19 cellular contexts compared by ENCODE assay signal in the genomic region with DNA sequence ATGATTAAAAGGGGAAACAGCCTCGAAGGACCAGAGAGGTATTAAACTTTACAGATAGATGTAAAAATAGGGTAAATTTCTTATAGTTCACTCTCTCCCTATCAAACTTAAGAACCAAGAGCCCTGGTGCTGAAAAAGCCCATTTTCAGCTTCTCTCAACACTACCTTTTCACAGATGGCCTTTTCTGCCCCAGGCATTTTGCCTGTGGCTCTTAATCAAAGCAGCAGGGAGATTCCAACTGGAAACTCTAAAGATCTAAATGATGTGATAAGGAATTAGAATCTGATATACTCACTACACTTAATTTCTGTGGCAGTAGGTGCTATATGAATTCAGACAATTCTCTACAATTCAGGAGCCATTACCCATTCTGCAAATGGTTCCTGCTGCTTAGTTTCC. TPM values are rescaled to one million over a fixed set of nuclear protein-coding genes. Genes with fewer than 3 reads are reported as not detected.
A peak's percentile ranks its signal among the peaks of the same experiment; 100 is the strongest.
DNase-seq lines count a peak whose midpoint lies in the region; ATAC-seq and TF ChIP-seq lines count a peak whose summit lies in the region.
"Had no signal": no experiment of that assay in that cellular context is flagged by ENCODE, and none has a peak within 500 bp of the region (broad histone marks: within the 10 kb centered on the region; RNA-seq: fewer than 3 reads in every experiment).

No MANE protein-coding gene starts in this region.

- DNase-seq in GM23338 (ENCODE audit: low spot score) (peak; percentile 17), NCI-H146 treated with DMSO at 0.1 percent for 48 hours (lab: John Stamatoyannopoulos, UW; ENCODE audit: unreplicated experiment) (peak; percentile 0), islet precursor cell (peak; percentile 58), WERI-Rb-1 (no peak), DMS53 (lab: John Stamatoyannopoulos, UW) (no peak)
- DNase-seq in stimulated activated naive CD8-positive, alpha-beta T cell treated with anti-CD3 and anti-CD28 coated beads, Interleukin-15, amount 100 ng/mL, for 72 hours = no peak
- DNase-seq: ACHN; GF-D8; NCI-H1092; NCI-H1436; NCI-H1930; NCI-H2107; NCI-H524 treated with DMSO at 0.1 percent for 48 hours; NCI-H82; NK-92 treated with Interleukin-12 subunit alpha and Interleukin-12 subunit beta, amount 100 ng/mL, for 24 hours; SK-N-SH; SW 1271 had no signal

- H3K79me2 ChIP-seq in GM23338 (replicated peaks; ENCODE audit: insufficient read depth) = peaks cover 21% of the 10 kb centered on the region

- H3K9me3 Mint-ChIP-seq in GM23338 = no peaks in the 10 kb centered on the region
- peaks cover 0 to under 1% of the 10 kb centered on the region in 2 donors for H3K9me3 Mint-ChIP-seq in stimulated activated naive CD8-positive, alpha-beta T cell treated with anti-CD3 and anti-CD28 coated beads, Interleukin-15, amount 100 ng/mL, for 72 hours

- H3K4me1 ChIP-seq in GM23338 (ENCODE audit: insufficient read depth) (peaks cover 25% of the 10 kb centered on the region), gastroesophageal sphincter (no peaks in the 10 kb centered on the region)

- H3K4me2 ChIP-seq in GM23338 = no peak overlapping the region
- H3K4me2 ChIP-seq: SK-N-SH had no signal

- H3K4me3 ChIP-seq in GM23338 (no peak overlapping the region), WERI-Rb-1 (ENCODE audit: low read depth, low read length) (no peak overlapping the region), gastroesophageal sphincter (no peak overlapping the region)

- H3K9me3 ChIP-seq in WERI-Rb-1 (ENCODE audit: severe bottlenecking) (no peaks in the 10 kb centered on the region), gastroesophageal sphincter (no peaks in the 10 kb centered on the region)
- H3K9me3 ChIP-seq: SK-N-SH had no signal

- H3K36me3 ChIP-seq in GM23338 (ENCODE audit: insufficient read depth) = no peaks in the 10 kb centered on the region
- no peaks in the 10 kb centered on the region for H3K36me3 ChIP-seq in WERI-Rb-1
- no peaks in the 10 kb centered on the region for H3K36me3 ChIP-seq in gastroesophageal sphincter

- no peaks in the 10 kb centered on the region for H3K27me3 ChIP-seq in GM23338 (ENCODE audit: insufficient read depth)
- no peaks in the 10 kb centered on the region for H3K27me3 ChIP-seq in WERI-Rb-1 (ENCODE audit: insufficient read depth, low read depth, severe bottlenecking)
- no peaks in the 10 kb centered on the region for H3K27me3 ChIP-seq in gastroesophageal sphincter

- no peaks in the 10 kb centered on the region for H3K9me2 ChIP-seq in GM23338 (ENCODE audit: insufficient read depth)
- H3K9me2 ChIP-seq: SK-N-SH had no signal

- no peaks in the 10 kb centered on the region for H3F3A ChIP-seq in GM23338 (replicated peaks; ENCODE audit: low read depth)

- no peak overlapping the region for H3K27ac ChIP-seq in GM23338 (ENCODE audit: low read depth)
- no peak overlapping the region for H3K27ac ChIP-seq in WERI-Rb-1
- no peak overlapping the region for H3K27ac ChIP-seq in gastroesophageal sphincter

- no peak for ATAC-seq in GM23338
- no peak for ATAC-seq in stimulated activated naive CD8-positive, alpha-beta T cell treated with anti-CD3 and anti-CD28 coated beads, Interleukin-15, amount 100 ng/mL, for 72 hours
- no peak for ATAC-seq in gastroesophageal sphincter
- ATAC-seq: HCT116 had no signal

- H3K4me1 Mint-ChIP-seq in GM23338 = peaks cover 31% of the 10 kb centered on the region
- peaks cover 7% of the 10 kb centered on the region for H3K4me1 Mint-ChIP-seq in stimulated activated naive CD8-positive, alpha-beta T cell treated with anti-CD3 and anti-CD28 coated beads, Interleukin-15, amount 100 ng/mL, for 72 hours

- no peak overlapping the region for H2AFZ ChIP-seq in GM23338

- WGBS in gastroesophageal sphincter (ENCODE audit: low coverage in 1 of 2), 2 donors = 80% methylated on average over 1 of the region's 1 CpG; no CpG with 5 or more reads in 1 of the 2 donors

- H3K27me3 Mint-ChIP-seq in GM23338 (ENCODE audit: insufficient read depth, low read depth, poor library complexity) = no peaks in the 10 kb centered on the region
- no peaks in the 10 kb centered on the region for H3K27me3 Mint-ChIP-seq in stimulated activated naive CD8-positive, alpha-beta T cell treated with anti-CD3 and anti-CD28 coated beads, Interleukin-15, amount 100 ng/mL, for 72 hours

- no peak overlapping the region for H3K27ac Mint-ChIP-seq in GM23338
- no peak overlapping the region for H3K27ac Mint-ChIP-seq in stimulated activated naive CD8-positive, alpha-beta T cell treated with anti-CD3 and anti-CD28 coated beads, Interleukin-15, amount 100 ng/mL, for 72 hours

- H3K36me3 Mint-ChIP-seq in GM23338 (ENCODE audit: low read depth) = no peaks in the 10 kb centered on the region

- no peak overlapping the region for H3K4me3 Mint-ChIP-seq in GM23338
- no peak overlapping the region for H3K4me3 Mint-ChIP-seq in stimulated activated naive CD8-positive, alpha-beta T cell treated with anti-CD3 and anti-CD28 coated beads, Interleukin-15, amount 100 ng/mL, for 72 hours

- TF ChIP-seq CTCF in GM23338 (conservative IDR thresholded peaks at IDR 0.05; ENCODE audit: low read depth in 2 of 2) = no peak
- TF ChIP-seq CTCF in WERI-Rb-1 (IDR thresholded peaks at IDR 0.05; ENCODE audit: low read depth, low read length) = no peak
- no peak for TF ChIP-seq CTCF in gastroesophageal sphincter (IDR thresholded peaks at IDR 0.05)

- TF ChIP-seq POLR2A in gastroesophageal sphincter (IDR thresholded peaks at IDR 0.05) = no peak

- H4K20me1 ChIP-seq in GM23338 (replicated peaks; ENCODE audit: insufficient read depth) = no peaks in the 10 kb centered on the region

- TF ChIP-seq EP300 in gastroesophageal sphincter (IDR thresholded peaks at IDR 0.05) = no peak

TF ChIP-seq in GM23338, 12 proteins besides CTCF, POLR2A, EP300 and RAD21:
- no peak for TF ChIP-seq CREB1 (CRISPR knock-in tag; IDR thresholded peaks at IDR 0.05; ENCODE audit: low read depth)
- no peak for TF ChIP-seq ZNF462 (CRISPR knock-in tag; IDR thresholded peaks at IDR 0.05)
- no peak for TF ChIP-seq NANOG (IDR thresholded peaks at IDR 0.05; ENCODE audit: borderline replicate concordance)
- no peak for TF ChIP-seq ZNF331 (CRISPR knock-in tag; IDR thresholded peaks at IDR 0.05; ENCODE audit: low read depth)
- TF ChIP-seq JUNB (IDR thresholded peaks at IDR 0.05; ENCODE audit: unreplicated experiment) = no peak
- no peak for TF ChIP-seq EZH2phosphoT487 (IDR thresholded peaks at IDR 0.05; ENCODE audit: unreplicated experiment)
- no peak for TF ChIP-seq POLR2AphosphoS5 (IDR thresholded peaks at IDR 0.05; ENCODE audit: low read depth)
TF ChIP-seq in GM23338: peak in this region for 0.

RNA-seq across cellular contexts. Expression of gene AMMECR1, which starts 60.0 kb away (rescaled TPM):
- 31.3 and 32.5 TPM in 2 replicates for total RNA-seq in GM23338 (2014; rRNA removed; shearing (Covaris generic))
- polyA plus RNA-seq in GM23338 (2016; fragmentation: Nextera tagmentation; extraction: Ambion mirVana) = 12.4 and 16.9 TPM in 2 replicates
- 1 to 10 TPM; 2.6 to 6.8 (median 3.6) TPM for total RNA-seq in gastroesophageal sphincter

Comparison
In these comparisons a context has a peak if more than half of its experiments do, and no peak if none do; other contexts are left out.
1. DNase-seq: peak in GM23338 (single experiment), NCI-H146 treated with DMSO at 0.1 percent for 48 hours (single experiment) and islet precursor cell (single experiment); none in stimulated activated naive CD8-positive, alpha-beta T cell treated with anti-CD3 and anti-CD28 coated beads, Interleukin-15, amount 100 ng/mL, for 72 hours (0 of 2), WERI-Rb-1 (single experiment) and DMS53 (single experiment).